ENCODE assay signal across 23 cellular contexts in the genomic region with DNA sequence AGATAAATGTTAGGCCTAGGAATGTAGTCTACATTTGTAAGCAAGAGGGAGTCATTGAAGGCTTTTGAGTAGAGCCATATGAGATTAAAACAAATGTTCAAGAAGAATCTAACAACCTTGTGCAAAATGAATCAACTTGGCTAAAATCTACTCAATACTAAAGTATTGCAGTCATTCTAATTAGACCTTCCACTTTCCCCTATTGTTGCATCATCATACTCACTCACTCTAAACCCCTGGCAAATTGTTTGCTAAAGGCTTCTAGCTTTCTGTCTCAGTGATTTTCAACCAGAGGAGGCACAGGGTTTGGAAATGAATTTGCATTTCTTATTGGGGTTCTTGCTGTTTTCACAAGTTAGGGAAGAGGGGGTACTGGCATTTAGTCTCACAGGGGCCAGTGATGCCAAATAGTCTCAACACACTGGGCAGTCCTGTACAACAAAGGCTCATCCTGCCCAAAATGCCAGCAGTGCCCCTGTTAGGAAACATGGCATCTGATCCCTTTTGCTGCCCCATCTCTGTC.
DNase-seq lines count a peak whose midpoint lies in the region; ATAC-seq, FAIRE-seq and TF ChIP-seq lines count a peak whose summit lies in the region.
"Had no signal": no experiment of that assay in that cellular context is flagged by ENCODE, and none has a peak within 500 bp of the region (broad histone marks: within the 10 kb centered on the region; RNA-seq: fewer than 3 reads in every experiment).

No MANE protein-coding gene starts in this region.

- H3K27ac ChIP-seq in HepG2 (ENCODE audit: extremely low read length, insufficient read depth, low read length), result no peak overlapping the region
- H3K27ac ChIP-seq in right lobe of liver, result no peak overlapping the region
- H3K27ac ChIP-seq in IMR-90 (ENCODE audit: insufficient read depth, low read length), result no peak overlapping the region
- H3K27ac ChIP-seq in spleen, result no peak overlapping the region
- no peak overlapping the region for H3K27ac ChIP-seq in mesenchymal stem cell (ENCODE audit: low read length, poor library complexity, severe bottlenecking)
- H3K27ac ChIP-seq: A549, BLaER1, KMS-11, PC-9 had no signal

- TF ChIP-seq RAD21 in HepG2 (CRISPR knock-in tag; IDR thresholded peaks at IDR 0.05) (no peak), IMR-90 (IDR thresholded peaks at IDR 0.05; ENCODE audit: low read length) (no peak)

- no peak overlapping the region for H2BK20ac ChIP-seq in IMR-90 (ENCODE audit: low read depth, low read length)

- no peak overlapping the region for H2AK9ac ChIP-seq in IMR-90 (replicated peaks; ENCODE audit: low read depth, low read length, poor library complexity)

- H3K36me3 ChIP-seq in HepG2 (replicated peaks in 1 of 2; ENCODE audit: control insufficient read depth in 1 of 2, insufficient read depth in 2 of 2, low read length in 2 of 2) (no peaks in the 10 kb centered on the region), right lobe of liver (no peaks in the 10 kb centered on the region), IMR-90 (ENCODE audit: control insufficient read depth, insufficient read depth, low read length) (no peaks in the 10 kb centered on the region), spleen (no peaks in the 10 kb centered on the region), mesenchymal stem cell (ENCODE audit: control insufficient read depth in 1 of 2, insufficient read depth in 2 of 2, low read depth in 1 of 2, low read length in 2 of 2) (no peaks in the 10 kb centered on the region)
- H3K36me3 ChIP-seq: BLaER1 had no signal

- H3K4me3 ChIP-seq in HepG2 (replicated peaks in 1 of 3; ENCODE audit: insufficient read depth in 1 of 3, low read depth in 2 of 3, low read length in 3 of 3) (no peak overlapping the region), right lobe of liver (no peak overlapping the region), IMR-90 (ENCODE audit: insufficient read depth, low read depth, low read length) (no peak overlapping the region), fibroblast of mammary gland (ENCODE audit: control insufficient read depth, low read depth, low read length) (no peak overlapping the region), spleen (no peak overlapping the region), mesenchymal stem cell (ENCODE audit: insufficient read depth in 1 of 2, low read depth in 1 of 2, low read length in 2 of 2) (no peak overlapping the region)
- H3K4me3 ChIP-seq: A549, BLaER1, PC-9 had no signal

- in situ Hi-C loops in HepG2 (cut with HindIII; ENCODE audit: extremely low pct_ligation_motif_present, low pct_unique_long_range_greater_than_20kb), result no loop called here
- in situ Hi-C loops in IMR-90 (cut with MboI; ENCODE audit: low sequenced_read_pairs), result no loop called here

- no peak overlapping the region for H3K56ac ChIP-seq in IMR-90 (ENCODE audit: extremely low read depth, insufficient read depth, low read length)

- no peak overlapping the region for H2AFZ ChIP-seq in HepG2 (ENCODE audit: low read length)
- no peak overlapping the region for H2AFZ ChIP-seq in IMR-90 (replicated peaks; ENCODE audit: low read length, poor library complexity)
- H2AFZ ChIP-seq in mesenchymal stem cell (ENCODE audit: low read depth, low read length), result no peak overlapping the region
- H2AFZ ChIP-seq: PC-9 had no signal

- H3K9me3 ChIP-seq in HepG2 (ENCODE audit: low read length), result no peaks in the 10 kb centered on the region
- no peaks in the 10 kb centered on the region for H3K9me3 ChIP-seq in right lobe of liver
- peaks cover 2% of the 10 kb centered on the region for H3K9me3 ChIP-seq in IMR-90 (ENCODE audit: control insufficient read depth, insufficient read depth, low read length)
- no peaks in the 10 kb centered on the region for H3K9me3 ChIP-seq in spleen
- H3K9me3 ChIP-seq in mesenchymal stem cell (ENCODE audit: control insufficient read depth, low read length), result no peaks in the 10 kb centered on the region
- H3K9me3 ChIP-seq: A549, BLaER1, Caco-2 had no signal

- no peak for FAIRE-seq in HepG2 (lab: Jason Lieb, UNC)
- FAIRE-seq: A549 had no signal

- H4K8ac ChIP-seq in IMR-90 (ENCODE audit: low read depth in 2 of 2, low read length in 2 of 2) (no peak overlapping the region), mesenchymal stem cell (ENCODE audit: low read length) (no peak overlapping the region)

- POLR2A ChIA-PET in HepG2 (lab: Yijun Ruan, JAX) (no interaction called here), IMR-90 (lab: Charles Lee; ENCODE audit: unreplicated experiment) (no interaction called here)

- BruUV-seq in HepG2 (replicated peaks; lab: Mats Ljungman, UMichigan), result no TSS peak
- BruUV-seq in IMR-90 (replicated peaks; lab: Mats Ljungman, UMichigan), result no TSS peak

- CTCF ChIA-PET in HepG2 (lab: Yijun Ruan, JAX; ENCODE audit: low intra/inter-chr PET ratio, low total read pairs), result no interaction called here
- CTCF ChIA-PET in IMR-90 (lab: Yijun Ruan, JAX), result interaction anchor here (1.5 kb wide), 1 partner anchor 10 kb away, joined by 6 read pairs; no protein-coding TSS in a partner anchor

- TF ChIP-seq CTCF in HepG2 (CRISPR knock-in tag; IDR thresholded peaks at IDR 0.05) (no peak), right lobe of liver (IDR thresholded peaks at IDR 0.05) (no peak), IMR-90 (conservative IDR thresholded peaks at IDR 0.05; ENCODE audit: low read depth, low read length) (no peak), fibroblast of mammary gland (conservative IDR thresholded peaks at IDR 0.05; ENCODE audit: control insufficient read depth, insufficient read depth, low read depth, low read length) (no peak), spleen (IDR thresholded peaks at IDR 0.05 in 8 of 11, conservative IDR thresholded peaks at IDR 0.05 in 3 of 11) (no peak)

- no peak for TF ChIP-seq EP300 in HepG2 (IDR thresholded peaks at IDR 0.05; ENCODE audit: low read depth in 2 of 2, low read length in 2 of 2)
- no peak for TF ChIP-seq EP300 in HepG2 (CRISPR knock-in tag; IDR thresholded peaks at IDR 0.05; ENCODE audit: borderline replicate concordance)

- ATAC-seq in HepG2 (no peak), right lobe of liver (no peak), IMR-90 (ENCODE audit: low read depth) (no peak)
- ATAC-seq: A549 had no signal

- H3K79me2 ChIP-seq in HepG2 (ENCODE audit: insufficient read depth, low read length), result no peaks in the 10 kb centered on the region

- no peaks in the 10 kb centered on the region for H3K79me1 ChIP-seq in IMR-90 (ENCODE audit: low read depth in 1 of 2, low read length in 2 of 2)
- H3K79me1 ChIP-seq in mesenchymal stem cell (replicated peaks; ENCODE audit: low read length, poor library complexity, severe bottlenecking), result no peaks in the 10 kb centered on the region

- intact Hi-C loops in HepG2 (cut with micrococcal nuclease; ENCODE audit: unreplicated experiment) (no loop called here), right lobe of liver (cut with DNase I) (no loop called here), IMR-90 (cut with micrococcal nuclease) (no loop called here), spleen (cut with DNase I; ENCODE audit: low total_unique reads) (no loop called here)

- H4K91ac ChIP-seq in IMR-90 (ENCODE audit: insufficient read depth, low read depth, low read length) (no peak overlapping the region), mesenchymal stem cell (ENCODE audit: low read length) (no peak overlapping the region)

- H3K4ac ChIP-seq in IMR-90 (ENCODE audit: low read depth, low read length) (no peak overlapping the region), mesenchymal stem cell (ENCODE audit: low read depth in 1 of 2, low read length in 2 of 2) (no peak overlapping the region)

- H3K9ac ChIP-seq in HepG2 (ENCODE audit: insufficient read depth, low read depth, low read length) (no peak overlapping the region), IMR-90 (ENCODE audit: low read depth, low read length) (no peak overlapping the region), mesenchymal stem cell (ENCODE audit: low read length) (no peak overlapping the region)
- H3K9ac ChIP-seq: BLaER1, KMS-11 had no signal

- no peak overlapping the region for H3K23ac ChIP-seq in IMR-90 (ENCODE audit: low read depth, low read length)
- no peak overlapping the region for H3K23ac ChIP-seq in mesenchymal stem cell (ENCODE audit: low read length in 2 of 2)

- H2AK5ac ChIP-seq in IMR-90 (ENCODE audit: low read depth, low read length) (no peak overlapping the region), mesenchymal stem cell (ENCODE audit: low read length, severe bottlenecking) (no peak overlapping the region)

- H4K20me1 ChIP-seq in HepG2 (ENCODE audit: insufficient read depth, low read length) (no peaks in the 10 kb centered on the region), IMR-90 (ENCODE audit: insufficient read depth, low read length) (no peaks in the 10 kb centered on the region)
- H4K20me1 ChIP-seq: BLaER1 had no signal

- dilution Hi-C loops in IMR-90 (cut with HindIII; ENCODE audit: low sequenced_read_pairs, unreplicated experiment), result no loop called here

- H3K4me1 ChIP-seq in HepG2 (ENCODE audit: insufficient read depth, low read length), result no peaks in the 10 kb centered on the region
- H3K4me1 ChIP-seq in right lobe of liver, result no peaks in the 10 kb centered on the region
- H3K4me1 ChIP-seq in IMR-90 (ENCODE audit: control insufficient read depth, insufficient read depth, low read length), result no peaks in the 10 kb centered on the region
- no peaks in the 10 kb centered on the region for H3K4me1 ChIP-seq in spleen
- H3K4me1 ChIP-seq in mesenchymal stem cell (ENCODE audit: control insufficient read depth, insufficient read depth, low read depth, low read length), result no peaks in the 10 kb centered on the region
- H3K4me1 ChIP-seq: A549, BLaER1, Caco-2 had no signal

- H2BK15ac ChIP-seq in IMR-90 (ENCODE audit: low read depth, low read length), result no peak overlapping the region
- no peak overlapping the region for H2BK15ac ChIP-seq in mesenchymal stem cell (ENCODE audit: low read depth, poor library complexity, severe bottlenecking)

- no peak for TF ChIP-seq POLR2A in HepG2 (IDR thresholded peaks at IDR 0.05; ENCODE audit: insufficient read depth in 1 of 2, low read depth in 2 of 2, low read length in 2 of 2)
- no peak for TF ChIP-seq POLR2A in right lobe of liver (IDR thresholded peaks at IDR 0.05)
- no peak for TF ChIP-seq POLR2A in IMR-90 (IDR thresholded peaks at IDR 0.05; ENCODE audit: low read depth, low read length)
- no peak for TF ChIP-seq POLR2A in spleen (IDR thresholded peaks at IDR 0.05)

- H3K18ac ChIP-seq in IMR-90 (ENCODE audit: low read depth, low read length) (no peak overlapping the region), mesenchymal stem cell (ENCODE audit: low read depth in 1 of 2, low read length in 2 of 2) (no peak overlapping the region)

- DNase-seq in HepG2 (ENCODE audit: low spot score) (no peak), right lobe of liver (no peak), IMR-90 (no peak), fibroblast of mammary gland (ENCODE audit: low read depth) (peak; percentile 30), spleen (no peak), foreskin melanocyte (no peak), mesenchymal stem cell (no peak), NCI-H2171 treated with DMSO at 0.1 percent for 48 hours (lab: John Stamatoyannopoulos, UW) (no peak)
- DNase-seq: Caco-2; CD4-positive, alpha-beta memory T cell; DMS 273 treated with DMSO at 0.1 percent for 48 hours; GDM1; HCEC 1CT; NCI-H1105; NCI-H146; NCI-H2029; NCI-H2171; PC-9; RPMI8226; SHP77 had no signal

- H3K4me2 ChIP-seq in HepG2 (ENCODE audit: low read depth, low read length), result no peak overlapping the region
- no peak overlapping the region for H3K4me2 ChIP-seq in IMR-90 (ENCODE audit: low read depth, low read length)
- H3K4me2 ChIP-seq in mesenchymal stem cell (ENCODE audit: low read length, poor library complexity, severe bottlenecking), result no peak overlapping the region
- H3K4me2 ChIP-seq: A549, BLaER1, KMS-11, PC-9 had no signal

- no peak overlapping the region for H4K5ac ChIP-seq in IMR-90 (ENCODE audit: low read depth, low read length)

- H2BK5ac ChIP-seq in IMR-90 (ENCODE audit: low read depth, low read length, poor library complexity, severe bottlenecking) (no peak overlapping the region), mesenchymal stem cell (ENCODE audit: low read depth, low read length, poor library complexity, severe bottlenecking) (no peak overlapping the region)

- H2BK12ac ChIP-seq in mesenchymal stem cell (ENCODE audit: low read length in 2 of 2), result no peak overlapping the region

- no peak overlapping the region for H3K14ac ChIP-seq in IMR-90 (replicated peaks; ENCODE audit: low read depth, low read length)
- no peak overlapping the region for H3K14ac ChIP-seq in mesenchymal stem cell (ENCODE audit: low read length in 2 of 2)

- H3K9me1 ChIP-seq in IMR-90 (ENCODE audit: insufficient read depth, low read length), result no peaks in the 10 kb centered on the region

- peaks cover 0 to 8% of the 10 kb centered on the region in 2 experiments; a peak in 1 of 5 replicates for H3K27me3 ChIP-seq in HepG2 (ENCODE audit: control insufficient read depth in 1 of 2, insufficient read depth in 2 of 2, low read length in 2 of 2)
- H3K27me3 ChIP-seq in right lobe of liver, result peaks cover 0 to 3% of the 10 kb centered on the region in 2 donors
- H3K27me3 ChIP-seq in IMR-90 (ENCODE audit: control insufficient read depth, insufficient read depth, low read length), result no peaks in the 10 kb centered on the region
- no peaks in the 10 kb centered on the region for H3K27me3 ChIP-seq in spleen (replicated peaks in 1 of 7)
- peaks cover 15 to 23% of the 10 kb centered on the region in 2 experiments for H3K27me3 ChIP-seq in mesenchymal stem cell (ENCODE audit: control insufficient read depth in 1 of 2, insufficient read depth in 1 of 2, low read length in 2 of 2)
- H3K27me3 ChIP-seq: BLaER1 had no signal

- H2BK120ac ChIP-seq in IMR-90 (ENCODE audit: low read depth, low read length) (no peak overlapping the region), mesenchymal stem cell (ENCODE audit: low read depth, low read length) (no peak overlapping the region)
